In the genomic region with DNA sequence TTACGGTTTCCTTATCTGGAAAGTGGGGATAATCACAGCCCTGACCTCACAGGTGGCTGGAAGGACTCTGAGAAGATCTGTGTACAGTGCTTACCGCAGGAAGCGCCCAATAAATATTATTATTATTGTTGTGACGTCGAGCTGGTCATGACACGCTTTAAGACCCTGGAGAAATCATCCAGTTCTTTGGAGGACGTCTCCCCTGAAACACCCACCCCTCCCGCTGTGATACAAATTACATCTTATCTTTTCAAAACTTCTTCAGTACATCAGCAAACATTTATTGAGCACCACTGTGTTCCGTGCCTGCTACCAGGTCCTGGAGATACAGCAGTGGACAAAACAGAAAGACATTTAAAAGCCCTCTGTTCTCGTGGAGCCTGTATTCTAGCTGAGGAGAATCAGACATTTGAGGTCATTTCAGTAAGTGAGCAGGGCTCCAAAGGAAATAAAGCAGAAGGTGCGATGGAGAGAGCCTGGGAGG, we compare ENCODE assay signal across 9 cellular contexts.
DNase-seq lines count a peak whose midpoint lies in the region; ATAC-seq, FAIRE-seq and TF ChIP-seq lines count a peak whose summit lies in the region.
"Had no signal": no experiment of that assay in that cellular context is flagged by ENCODE, and none has a peak within 500 bp of the region (broad histone marks: within the 10 kb centered on the region; RNA-seq: fewer than 3 reads in every experiment).

No MANE protein-coding gene starts in this region.

- peak; percentile 65 for DNase-seq in ELR (ENCODE audit: low read depth)
- DNase-seq in amniotic epithelial cell (ENCODE audit: low read depth), result peak; percentile 77
- peak; percentile 98 for DNase-seq in fibroblast of villous mesenchyme (ENCODE audit: low read depth)
- DNase-seq in sciatic nerve (ENCODE audit: low spot score), result no peak
- no peak for DNase-seq in activated gamma-delta T cell treated with Interleukin-2 at 50 U/mL for 16 hours
- DNase-seq in GM12891 (ENCODE audit: insufficient read length, low spot score), result no peak
- DNase-seq: DMS 273 treated with DMSO at 0.1 percent for 48 hours had no signal

- TF ChIP-seq POLR2A in GM12891 (IDR thresholded peaks at IDR 0.05; ENCODE audit: low read depth, low read length), result no peak

- no peak for TF ChIP-seq CTCF in fibroblast of villous mesenchyme (IDR thresholded peaks at IDR 0.05; ENCODE audit: insufficient read depth, low read depth, low read length)

- no peak for FAIRE-seq in GM12891 (lab: Jason Lieb, UNC)

- H3K4me3 ChIP-seq in fibroblast of villous mesenchyme (ENCODE audit: low read depth, low read length), result peak overlapping the region; percentile 40

- ATAC-seq in sciatic nerve (peak; percentile 25), HG03095 (IDR thresholded peaks at IDR 0.05; ENCODE audit: unreplicated experiment) (no peak), GM21717 (IDR thresholded peaks at IDR 0.05; ENCODE audit: unreplicated experiment) (no peak)

- intact Hi-C loops in sciatic nerve (cut with DNase I), result loop anchor here (5.0 kb wide), 1 partner anchor 117 kb away; a partner anchor contains a TSS

TF ChIP-seq in GM12891, 5 proteins besides CTCF, POLR2A, EP300 and RAD21:
- TF ChIP-seq POLR2AphosphoS5 (IDR thresholded peaks at IDR 0.05; ENCODE audit: low read depth, low read length), result no peak
- no peak for TF ChIP-seq SPI1 (IDR thresholded peaks at IDR 0.05; ENCODE audit: low read depth, low read length)
- no peak for TF ChIP-seq TAF1 (IDR thresholded peaks at IDR 0.05; ENCODE audit: low read depth, low read length)
- no peak for TF ChIP-seq POU2F2 (IDR thresholded peaks at IDR 0.05; ENCODE audit: low read depth, low read length)
- TF ChIP-seq PAX5 (IDR thresholded peaks at IDR 0.05; ENCODE audit: insufficient read depth, low read length, severe bottlenecking), result no peak

Comparison
In these comparisons a context has a peak if more than half of its experiments do, and no peak if none do; other contexts are left out.
1. DNase-seq: peak in ELR (single experiment), amniotic epithelial cell (single experiment) and fibroblast of villous mesenchyme (single experiment); none in sciatic nerve (single experiment), activated gamma-delta T cell treated with Interleukin-2 at 50 U/mL for 16 hours (single experiment) and GM12891 (single experiment).